19 cellular contexts compared by ENCODE assay signal in the genomic region with DNA sequence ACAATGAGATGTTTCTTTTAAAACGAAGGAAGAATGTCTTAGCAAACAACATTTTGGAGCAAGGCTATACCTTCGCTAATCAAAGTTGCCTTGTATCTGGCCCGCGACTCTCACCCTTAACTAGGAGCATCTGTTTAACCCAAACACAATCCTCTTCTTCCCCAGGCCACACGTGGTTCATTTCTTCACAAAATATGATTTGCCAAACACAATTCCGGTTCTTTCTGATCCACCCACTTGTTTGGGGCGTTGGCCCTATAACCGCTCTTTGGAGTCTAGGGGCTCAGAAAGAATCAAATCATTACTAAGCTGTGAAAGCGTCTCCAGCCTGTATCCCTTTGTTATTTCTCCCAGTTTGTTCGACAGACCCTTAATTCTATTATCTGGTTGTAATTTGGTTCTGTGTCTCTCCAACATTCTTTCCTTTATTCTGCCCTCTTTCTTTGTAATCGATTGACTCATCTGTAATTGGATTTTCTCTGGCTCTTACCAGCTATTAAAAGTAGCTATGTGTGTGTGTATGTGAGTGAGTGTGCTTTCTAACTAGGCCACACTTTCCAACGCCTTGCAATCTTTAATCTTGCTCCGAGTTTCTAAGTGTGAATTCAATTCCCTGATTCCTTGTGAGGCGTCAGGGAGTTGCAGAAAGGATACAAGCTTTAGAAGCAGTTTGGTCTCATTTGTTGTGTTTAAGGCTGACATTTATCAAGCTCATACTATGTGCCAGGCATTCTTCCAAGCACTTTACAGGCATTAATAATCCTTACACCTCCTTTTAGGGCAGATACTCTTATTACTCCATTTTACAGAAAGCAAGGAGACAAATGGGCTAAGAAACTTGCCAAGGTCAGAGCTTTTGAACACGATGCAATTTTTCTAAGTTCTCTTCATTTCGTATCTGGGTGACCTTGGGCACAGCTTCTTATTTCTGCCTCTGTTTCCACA.
A peak's percentile ranks its signal among the peaks of the same experiment; 100 is the strongest.
DNase-seq lines count a peak whose midpoint lies in the region; ATAC-seq and TF ChIP-seq lines count a peak whose summit lies in the region.
"Had no signal": no experiment of that assay in that cellular context is flagged by ENCODE, and none has a peak within 500 bp of the region (broad histone marks: within the 10 kb centered on the region; RNA-seq: fewer than 3 reads in every experiment).

No MANE protein-coding gene starts in this region.

- H3K9me3 ChIP-seq in HAP-1, result no peaks in the 10 kb centered on the region
- H3K9me3 ChIP-seq in muscle layer of colon (ENCODE audit: low read length), result no peaks in the 10 kb centered on the region
- H3K9me3 ChIP-seq: upper lobe of right lung had no signal

- no peaks in the 10 kb centered on the region for H3K36me3 ChIP-seq in HAP-1 (replicated peaks)
- H3K36me3 ChIP-seq in muscle layer of colon (ENCODE audit: insufficient read depth, low read length), result no peaks in the 10 kb centered on the region
- H3K36me3 ChIP-seq: brain microvascular endothelial cell, upper lobe of right lung had no signal

- no peak for TF ChIP-seq CTCF in GM10266 (IDR thresholded peaks at IDR 0.05; ENCODE audit: control insufficient read depth, insufficient read depth, low read depth, missing control alignments)

- no peak overlapping the region for H3K9ac ChIP-seq in muscle layer of colon (ENCODE audit: low read length)

- ATAC-seq in HG02610 (IDR thresholded peaks at IDR 0.05; ENCODE audit: unreplicated experiment) (no peak), HG03439 (IDR thresholded peaks at IDR 0.05; ENCODE audit: unreplicated experiment) (no peak)
- ATAC-seq: activated CD4-positive, alpha-beta T cell treated with anti-CD3 and anti-CD28 coated beads for 36 hours had no signal

- peaks cover 12% of the 10 kb centered on the region for H3K4me1 ChIP-seq in HAP-1
- H3K4me1 ChIP-seq in muscle layer of colon (ENCODE audit: insufficient read depth, low read length), result peaks cover 47% of the 10 kb centered on the region

- H3K27me3 ChIP-seq in HAP-1 (ENCODE audit: low read depth) (no peaks in the 10 kb centered on the region), muscle layer of colon (ENCODE audit: control insufficient read depth in 1 of 2, insufficient read depth in 2 of 2, low read length in 2 of 2) (no peaks in the 10 kb centered on the region)
- H3K27me3 ChIP-seq: brain microvascular endothelial cell, upper lobe of right lung had no signal

- DNase-seq in HAP-1 (ENCODE audit: low spot score in 2 of 2) (peak; percentile 21 to 61), caudate nucleus (lab: John Stamatoyannopoulos, UW) (peak in 3 of 61 donors; percentile 8 to 22 (median 12)), activated gamma-delta T cell treated with Interleukin-2 at 50 U/mL for 16 hours (no peak), GM10266 (ENCODE audit: extremely low spot score) (no peak)
- DNase-seq: activated CD4-positive, alpha-beta T cell treated with anti-CD3 and anti-CD28 coated beads for 36 hours; activated naive CD8-positive, alpha-beta T cell treated with anti-CD3 and anti-CD28 coated beads, Interleukin-2, amount 10 ng/mL, durations not matched to agents 7 days and 5 days; brain microvascular endothelial cell; COR-L47; cortex of kidney; foreskin melanocyte; islet precursor cell; NCI-H1105 treated with DMSO at 0.1 percent for 48 hours; stimulated activated naive CD4-positive, alpha-beta T cell; upper lobe of right lung had no signal

- in situ Hi-C loops in HAP-1 (cut with MboI; ENCODE audit: low sequenced_read_pairs), result no loop called here

- H3K4me3 ChIP-seq in HAP-1 (no peak overlapping the region), muscle layer of colon (ENCODE audit: low read depth in 1 of 2, low read length in 2 of 2) (peak overlapping the region in 1 of 2 donors; percentile 17)
- H3K4me3 ChIP-seq: upper lobe of right lung had no signal

- H3K27ac ChIP-seq in caudate nucleus (ENCODE audit: low read depth, low read length) (peak overlapping the region; percentile 18), muscle layer of colon (ENCODE audit: low read depth, low read length) (peak overlapping the region; percentile 74), temporal lobe (ENCODE audit: low read depth, low read length) (peak overlapping the region; percentile 30)
- H3K27ac ChIP-seq: brain microvascular endothelial cell, RWPE1, upper lobe of right lung had no signal

Comparison
In these comparisons a context has a peak if more than half of its experiments do, and no peak if none do; other contexts are left out.
1. DNase-seq: peak in HAP-1 (2 of 2); none in activated gamma-delta T cell treated with Interleukin-2 at 50 U/mL for 16 hours (single experiment) and GM10266 (single experiment).
2. H3K27ac ChIP-seq: peak in every context shown above with its lines; median percentile 74 in muscle layer of colon; 30 in temporal lobe; 18 in caudate nucleus.